1 cellular context compared by ENCODE assay signal in genomic region chr6:51996296-51996947, GRCh38.
TF ChIP-seq lines count a peak whose summit lies in the region.

No MANE protein-coding gene starts in this region.

TF ChIP-seq in SK-N-SH treated with all-trans-retinoic acid at 6 μM for 48 hours, 23 proteins besides CTCF, POLR2A, EP300 and RAD21 (continued from another document):
- TF ChIP-seq ZC3H10 (CRISPR knock-in tag; IDR thresholded peaks at IDR 0.05) (no peak), ZFP30 (CRISPR knock-in tag; IDR thresholded peaks at IDR 0.05) (no peak), ZNF70 (CRISPR knock-in tag; IDR thresholded peaks at IDR 0.05) (no peak), TCF4 (CRISPR knock-in tag; IDR thresholded peaks at IDR 0.05; ENCODE audit: borderline replicate concordance) (no peak), ZNF565 (CRISPR knock-in tag; conservative IDR thresholded peaks at IDR 0.05; ENCODE audit: low read depth) (no peak)
